Comparison of ENCODE assay signal across 21 cellular contexts in genomic region chr12:68975811-68976210, GRCh38. TPM values are rescaled to one million over a fixed set of nuclear protein-coding genes. Genes with fewer than 3 reads are reported as not detected.
"Had no signal": no experiment of that assay in that cellular context is flagged by ENCODE, and none has a peak within 500 bp of the region (broad histone marks: within the 10 kb centered on the region; RNA-seq: fewer than 3 reads in every experiment).

No MANE protein-coding gene starts in this region.

- H3K4me3 Mint-ChIP-seq: activated T-cell treated with anti-CD3 and anti-CD28 coated beads, Interleukin-2, amount 50 U/mL, for 72 hours; immature natural killer cell; neural crest cell; stimulated activated naive CD8-positive, alpha-beta T cell treated with anti-CD3 and anti-CD28 coated beads, Interleukin-15, amount 100 ng/mL, for 72 hours; type B pancreatic cell had no signal

- H3K36me3 ChIP-seq: ascending aorta, esophagus squamous epithelium, heart right ventricle had no signal

- H3K36me3 Mint-ChIP-seq: immature natural killer cell, type B pancreatic cell had no signal

- H3K4me3 ChIP-seq: ascending aorta, esophagus squamous epithelium, heart right ventricle, testis had no signal

- DNase-seq: activated CD4-positive, CD25-positive, alpha-beta regulatory T cell treated with anti-CD3 and anti-CD28 coated beads, Interleukin-2, amount 50 U/mL, for 72 hours; activated CD8-positive, alpha-beta memory T cell treated with anti-CD3 and anti-CD28 coated beads for 24 hours; activated CD8-positive, alpha-beta memory T cell treated with anti-CD3 and anti-CD28 coated beads, Interleukin-2, amount 50 U/mL, for 48 hours; activated effector memory CD4-positive, alpha-beta T cell treated with anti-CD3 and anti-CD28 coated beads, Interleukin-2, amount 50 U/mL, for 16 hours; activated naive CD4-positive, alpha-beta T cell treated with anti-CD3 and anti-CD28 coated beads, Interleukin-2, amount 50 U/mL, for 16 hours; activated T-cell treated with anti-CD3 and anti-CD28 coated beads, Interleukin-2, amount 50 U/mL, for 72 hours; cortex of kidney; effector CD8-positive, alpha-beta T cell; esophagus squamous epithelium; heart right ventricle; immature natural killer cell; left ventricle myocardium superior; right cardiac atrium; small intestine; stimulated activated CD4-positive, alpha-beta T cell treated with anti-CD3 and anti-CD28 coated beads, Interleukin-15, amount 100 ng/mL, for 24 hours; stimulated activated CD4-positive, alpha-beta T cell treated with anti-CD3 and anti-CD28 coated beads, Interleukin-4, amount 100 ng/mL, for 1 hour; stimulated activated naive CD8-positive, alpha-beta T cell treated with anti-CD3 and anti-CD28 coated beads, Interleukin-15, amount 100 ng/mL, for 72 hours; testis had no signal

- ATAC-seq: activated T-cell treated with anti-CD3 and anti-CD28 coated beads, Interleukin-2, amount 50 U/mL, for 72 hours; heart right ventricle; left ventricle myocardium superior; right cardiac atrium; stimulated activated naive CD8-positive, alpha-beta T cell treated with anti-CD3 and anti-CD28 coated beads, Interleukin-15, amount 100 ng/mL, for 72 hours had no signal

- H3K27me3 Mint-ChIP-seq: type B pancreatic cell had no signal

- H3K9me3 ChIP-seq: ascending aorta, esophagus squamous epithelium, heart right ventricle, testis had no signal

- H3K27me3 ChIP-seq: ascending aorta, esophagus squamous epithelium, heart right ventricle, testis had no signal

- H3K27ac ChIP-seq: ascending aorta, esophagus squamous epithelium, heart right ventricle, testis had no signal

- H3K27ac Mint-ChIP-seq: activated T-cell treated with anti-CD3 and anti-CD28 coated beads, Interleukin-2, amount 50 U/mL, for 72 hours; immature natural killer cell; stimulated activated naive CD8-positive, alpha-beta T cell treated with anti-CD3 and anti-CD28 coated beads, Interleukin-15, amount 100 ng/mL, for 72 hours; type B pancreatic cell had no signal

- H3K9me3 Mint-ChIP-seq: activated T-cell treated with anti-CD3 and anti-CD28 coated beads, Interleukin-2, amount 50 U/mL, for 72 hours; immature natural killer cell; type B pancreatic cell had no signal

- H3K4me1 ChIP-seq: ascending aorta had no signal

- H3K4me1 Mint-ChIP-seq: immature natural killer cell had no signal

RNA-seq across cellular contexts. Expression of gene CPM, which starts 42.8 kb away (rescaled TPM):
- total RNA-seq: neural crest cell had no signal
